ENCODE assay signal across 9 cellular contexts in genomic region chrX:51614353-51614752, GRCh38.
DNase-seq lines count a peak whose midpoint lies in the region; ATAC-seq and TF ChIP-seq lines count a peak whose summit lies in the region.
"Had no signal": no experiment of that assay in that cellular context is flagged by ENCODE, and none has a peak within 500 bp of the region (broad histone marks: within the 10 kb centered on the region; RNA-seq: fewer than 3 reads in every experiment).

No MANE protein-coding gene starts in this region.

- ATAC-seq in HG03159 (IDR thresholded peaks at IDR 0.05; ENCODE audit: unreplicated experiment) (peak; percentile 72), HG03469 (IDR thresholded peaks at IDR 0.05; ENCODE audit: unreplicated experiment) (no peak)

- CTCF ChIA-PET in RWPE1 (lab: Yijun Ruan, JAX): no interaction called here

- H3K27ac ChIP-seq in RWPE1 (no peak overlapping the region), coronary artery (no peak overlapping the region)
- H3K27ac ChIP-seq: BLaER1 treated with 17β-estradiol and CSF1 and Interleukin-3, amounts not matched to agents 10 nM and 100 nM had no signal

- POLR2A ChIA-PET in RWPE1 (lab: Yijun Ruan, JAX; ENCODE audit: low non-redundant PET): no interaction called here

- peak; percentile 30 for TF ChIP-seq CTCF in RWPE1 (conservative IDR thresholded peaks at IDR 0.05; ENCODE audit: low read depth)
- peak; percentile 38 for TF ChIP-seq CTCF in foreskin fibroblast (IDR thresholded peaks at IDR 0.05; ENCODE audit: low read depth, low read length)
- no peak for TF ChIP-seq CTCF in coronary artery (IDR thresholded peaks at IDR 0.05)

- H3K4me3 ChIP-seq in foreskin fibroblast (ENCODE audit: low read depth in 1 of 2, low read length in 2 of 2) (no peak overlapping the region), coronary artery (no peak overlapping the region)
- H3K4me3 ChIP-seq: BLaER1 treated with 17β-estradiol and CSF1 and Interleukin-3, amounts not matched to agents 10 nM and 100 nM had no signal

- peak; percentile 13 for DNase-seq in NCI-H1436 (lab: John Stamatoyannopoulos, UW)
- no peak for DNase-seq in NCI-H1436 treated with DMSO at 0.1 percent for 48 hours (lab: John Stamatoyannopoulos, UW)
- DNase-seq in RWPE1 (ENCODE audit: low spot score): peak; percentile 13
- DNase-seq in foreskin fibroblast: peak; percentile 21 to 56
- peak; percentile 35 for DNase-seq in stromal cell of bone marrow (ENCODE audit: low read depth)
- DNase-seq in coronary artery (ENCODE audit: low spot score): no peak

Comparison
In these comparisons a context has a peak if more than half of its experiments do, and no peak if none do; other contexts are left out.
1. DNase-seq: peak in NCI-H1436 (single experiment), RWPE1 (single experiment), foreskin fibroblast (2 of 2) and stromal cell of bone marrow (single experiment); none in NCI-H1436 treated with DMSO at 0.1 percent for 48 hours (single experiment) and coronary artery (single experiment).